ENCODE assay signal across 2 cellular contexts in genomic region chr11:35158371-35159081, GRCh38.
TF ChIP-seq lines count a peak whose summit lies in the region.

No MANE protein-coding gene starts in this region.

TF ChIP-seq in liver, 16 proteins besides CTCF, POLR2A, EP300 and RAD21 (continued from another document):
- TF ChIP-seq REST (IDR thresholded peaks at IDR 0.05) (peak; percentile 79), MAX (IDR thresholded peaks at IDR 0.05) (peak; percentile 88), EGR1 (IDR thresholded peaks at IDR 0.05; ENCODE audit: low read depth in 2 of 2) (peak in 1 of 2 donors; percentile 59), ATF3 (IDR thresholded peaks at IDR 0.05) (no peak), YY1 (IDR thresholded peaks at IDR 0.05) (peak; percentile 26), NR2F2 (IDR thresholded peaks at IDR 0.05) (no peak), JUND (IDR thresholded peaks at IDR 0.05) (no peak), TAF1 (conservative IDR thresholded peaks at IDR 0.05) (no peak), RXRA (IDR thresholded peaks at IDR 0.05) (peak in 1 of 2 donors; percentile 52), HNF4A (conservative IDR thresholded peaks at IDR 0.05) (peak in 1 of 2 donors; percentile 24), ZBTB33 (IDR thresholded peaks at IDR 0.05) (no peak), HNF4G (IDR thresholded peaks at IDR 0.05) (no peak)

TF ChIP-seq in HepG2, 621 proteins besides CTCF, POLR2A, EP300 and RAD21 (continued from another document):
- no peak for TF ChIP-seq TFE3 (CRISPR knock-in tag; IDR thresholded peaks at IDR 0.05)
- TF ChIP-seq ZNF510 (CRISPR knock-in tag; IDR thresholded peaks at IDR 0.05; ENCODE audit: low read depth) = no peak
- no peak for TF ChIP-seq TOE1 (CRISPR knock-in tag; IDR thresholded peaks at IDR 0.05)
- TF ChIP-seq HMGA1 (CRISPR knock-in tag; conservative IDR thresholded peaks at IDR 0.05) = no peak
- no peak for TF ChIP-seq ZFP36L2 (CRISPR knock-in tag; IDR thresholded peaks at IDR 0.05)
- TF ChIP-seq ZNF800 (CRISPR knock-in tag; IDR thresholded peaks at IDR 0.05) = no peak
- TF ChIP-seq ZNF34 (CRISPR knock-in tag; IDR thresholded peaks at IDR 0.05; ENCODE audit: borderline replicate concordance) = no peak
- TF ChIP-seq ZNF138 (CRISPR knock-in tag; IDR thresholded peaks at IDR 0.05; ENCODE audit: low read depth) = no peak
- no peak for TF ChIP-seq NCOA2 (CRISPR knock-in tag; IDR thresholded peaks at IDR 0.05)
- TF ChIP-seq ZNF546 (CRISPR knock-in tag; conservative IDR thresholded peaks at IDR 0.05) = no peak
